In the genomic region with DNA sequence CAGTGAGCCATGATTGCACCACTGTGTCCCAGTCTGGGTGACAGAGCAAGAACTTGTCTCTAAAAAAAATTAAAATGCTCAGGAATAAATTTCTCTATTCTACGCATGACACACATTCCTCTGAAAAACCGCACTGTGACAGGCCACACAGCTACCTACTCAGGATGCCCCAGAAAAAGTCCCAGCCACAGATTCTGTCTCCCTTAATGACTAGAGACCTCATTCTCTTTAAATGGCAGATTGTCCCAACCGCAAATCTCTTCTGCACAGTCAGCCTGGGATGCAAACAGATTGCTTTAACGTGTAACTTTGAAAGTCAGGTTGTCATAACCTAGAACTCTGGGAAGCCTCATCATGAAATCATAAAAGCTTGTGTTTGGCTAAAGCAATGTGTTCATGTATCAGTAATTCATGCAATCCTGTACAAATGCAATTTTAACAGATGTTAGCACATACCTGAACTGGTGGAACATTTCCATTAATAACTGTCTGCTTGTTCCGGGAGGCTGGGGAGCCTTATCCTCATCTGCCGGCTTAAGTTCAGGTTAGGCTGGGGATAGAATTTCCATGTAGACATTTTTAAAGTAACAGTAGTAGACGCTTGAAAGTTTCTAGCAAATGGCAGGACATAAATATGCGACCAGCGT, we compare ENCODE assay signal across 18 cellular contexts.
"Had no signal": no experiment of that assay in that cellular context is flagged by ENCODE, and none has a peak within 500 bp of the region (broad histone marks: within the 10 kb centered on the region; RNA-seq: fewer than 3 reads in every experiment).

No MANE protein-coding gene starts in this region.

- ATAC-seq: activated CD8-positive, alpha-beta memory T cell treated with anti-CD3 and anti-CD28 coated beads, Interleukin-2, amount 10 ng/mL, durations not matched to agents 7 days and 5 days; heart left ventricle; left lobe of liver; naive thymus-derived CD8-positive, alpha-beta T cell; sciatic nerve had no signal

- H3K27ac Mint-ChIP-seq: activated CD8-positive, alpha-beta memory T cell treated with anti-CD3 and anti-CD28 coated beads, Interleukin-2, amount 10 ng/mL, durations not matched to agents 7 days and 5 days; progenitor cell of endocrine pancreas had no signal

- H3K4me3 Mint-ChIP-seq: activated CD4-positive, alpha-beta T cell treated with anti-CD3 and anti-CD28 coated beads, Interleukin-2, amount 10 ng/mL, durations not matched to agents 7 days and 5 days; activated CD8-positive, alpha-beta memory T cell treated with anti-CD3 and anti-CD28 coated beads, Interleukin-2, amount 10 ng/mL, durations not matched to agents 7 days and 5 days; central memory CD8-positive, alpha-beta T cell; naive thymus-derived CD8-positive, alpha-beta T cell had no signal

- H3K36me3 Mint-ChIP-seq: activated CD8-positive, alpha-beta memory T cell treated with anti-CD3 and anti-CD28 coated beads, Interleukin-2, amount 10 ng/mL, durations not matched to agents 7 days and 5 days; brain; naive thymus-derived CD8-positive, alpha-beta T cell had no signal

- DNase-seq: activated CD4-positive, alpha-beta T cell treated with anti-CD3 and anti-CD28 coated beads, Interleukin-2, amount 10 ng/mL, durations not matched to agents 7 days and 5 days; activated CD4-positive, CD25-positive, alpha-beta regulatory T cell; activated CD8-positive, alpha-beta memory T cell treated with anti-CD3 and anti-CD28 coated beads, Interleukin-2, amount 10 ng/mL, durations not matched to agents 7 days and 5 days; activated naive CD4-positive, alpha-beta T cell; activated T-cell treated with anti-CD3 and anti-CD28 coated beads, Interleukin-2, amount 50 U/mL, for 48 hours; adrenal gland; effector memory CD4-positive, alpha-beta T cell; heart left ventricle; mammary epithelial cell; naive thymus-derived CD8-positive, alpha-beta T cell; nucleus accumbens; spleen; stimulated activated CD4-positive, alpha-beta T cell treated with anti-CD3 and anti-CD28 coated beads, Interleukin-1b, Interleukin-23, amount 100 ng/mL, for 48 hours had no signal

- H3K9me3 Mint-ChIP-seq: activated CD4-positive, alpha-beta T cell treated with anti-CD3 and anti-CD28 coated beads, Interleukin-2, amount 10 ng/mL, durations not matched to agents 7 days and 5 days; central memory CD8-positive, alpha-beta T cell; naive thymus-derived CD8-positive, alpha-beta T cell had no signal

- H3K27me3 Mint-ChIP-seq: activated CD4-positive, alpha-beta T cell treated with anti-CD3 and anti-CD28 coated beads, Interleukin-2, amount 10 ng/mL, durations not matched to agents 7 days and 5 days; activated CD8-positive, alpha-beta memory T cell treated with anti-CD3 and anti-CD28 coated beads, Interleukin-2, amount 10 ng/mL, durations not matched to agents 7 days and 5 days; progenitor cell of endocrine pancreas had no signal

- H3K4me3 ChIP-seq: adrenal gland, heart left ventricle, spleen had no signal
